Comparison of ENCODE assay signal across 1 cellular context in genomic region chr10:84139126-84140035, GRCh38.
TF ChIP-seq lines count a peak whose summit lies in the region.

A gene with protein sequence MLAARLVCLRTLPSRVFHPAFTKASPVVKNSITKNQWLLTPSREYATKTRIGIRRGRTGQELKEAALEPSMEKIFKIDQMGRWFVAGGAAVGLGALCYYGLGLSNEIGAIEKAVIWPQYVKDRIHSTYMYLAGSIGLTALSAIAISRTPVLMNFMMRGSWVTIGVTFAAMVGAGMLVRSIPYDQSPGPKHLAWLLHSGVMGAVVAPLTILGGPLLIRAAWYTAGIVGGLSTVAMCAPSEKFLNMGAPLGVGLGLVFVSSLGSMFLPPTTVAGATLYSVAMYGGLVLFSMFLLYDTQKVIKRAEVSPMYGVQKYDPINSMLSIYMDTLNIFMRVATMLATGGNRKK (plus strand): TSS chr10:84139509. CDS start chr10:84141501, 1,992 bp downstream.

TF ChIP-seq in HepG2, 621 proteins besides CTCF, POLR2A, EP300 and RAD21 (continued from another document and continues in another):
- TF ChIP-seq KIAA2018 (CRISPR knock-in tag; IDR thresholded peaks at IDR 0.05; ENCODE audit: borderline replicate concordance), result no peak
- peak; percentile 50; the same call in 1 of the 2 replicates for TF ChIP-seq MEIS2 (CRISPR knock-in tag; IDR thresholded peaks at IDR 0.05)
- no peak for TF ChIP-seq ZFP36 (IDR thresholded peaks at IDR 0.05; ENCODE audit: borderline replicate concordance, low read depth, low read length, partially characterized antibody)
- no peak for TF ChIP-seq NR3C1 (CRISPR knock-in tag; IDR thresholded peaks at IDR 0.05)
- no peak for TF ChIP-seq TIGD3 (CRISPR knock-in tag; IDR thresholded peaks at IDR 0.05; ENCODE audit: borderline replicate concordance)
- no peak; the same call in 1 of the 2 replicates for TF ChIP-seq ZNF451 (CRISPR knock-in tag; IDR thresholded peaks at IDR 0.05)
- peak; percentile 81; the same call in 1 of the 2 replicates for TF ChIP-seq ZNF160 (CRISPR knock-in tag; IDR thresholded peaks at IDR 0.05)
- no peak for TF ChIP-seq MLLT10 (CRISPR knock-in tag; IDR thresholded peaks at IDR 0.05)
- TF ChIP-seq, protein P1, sequence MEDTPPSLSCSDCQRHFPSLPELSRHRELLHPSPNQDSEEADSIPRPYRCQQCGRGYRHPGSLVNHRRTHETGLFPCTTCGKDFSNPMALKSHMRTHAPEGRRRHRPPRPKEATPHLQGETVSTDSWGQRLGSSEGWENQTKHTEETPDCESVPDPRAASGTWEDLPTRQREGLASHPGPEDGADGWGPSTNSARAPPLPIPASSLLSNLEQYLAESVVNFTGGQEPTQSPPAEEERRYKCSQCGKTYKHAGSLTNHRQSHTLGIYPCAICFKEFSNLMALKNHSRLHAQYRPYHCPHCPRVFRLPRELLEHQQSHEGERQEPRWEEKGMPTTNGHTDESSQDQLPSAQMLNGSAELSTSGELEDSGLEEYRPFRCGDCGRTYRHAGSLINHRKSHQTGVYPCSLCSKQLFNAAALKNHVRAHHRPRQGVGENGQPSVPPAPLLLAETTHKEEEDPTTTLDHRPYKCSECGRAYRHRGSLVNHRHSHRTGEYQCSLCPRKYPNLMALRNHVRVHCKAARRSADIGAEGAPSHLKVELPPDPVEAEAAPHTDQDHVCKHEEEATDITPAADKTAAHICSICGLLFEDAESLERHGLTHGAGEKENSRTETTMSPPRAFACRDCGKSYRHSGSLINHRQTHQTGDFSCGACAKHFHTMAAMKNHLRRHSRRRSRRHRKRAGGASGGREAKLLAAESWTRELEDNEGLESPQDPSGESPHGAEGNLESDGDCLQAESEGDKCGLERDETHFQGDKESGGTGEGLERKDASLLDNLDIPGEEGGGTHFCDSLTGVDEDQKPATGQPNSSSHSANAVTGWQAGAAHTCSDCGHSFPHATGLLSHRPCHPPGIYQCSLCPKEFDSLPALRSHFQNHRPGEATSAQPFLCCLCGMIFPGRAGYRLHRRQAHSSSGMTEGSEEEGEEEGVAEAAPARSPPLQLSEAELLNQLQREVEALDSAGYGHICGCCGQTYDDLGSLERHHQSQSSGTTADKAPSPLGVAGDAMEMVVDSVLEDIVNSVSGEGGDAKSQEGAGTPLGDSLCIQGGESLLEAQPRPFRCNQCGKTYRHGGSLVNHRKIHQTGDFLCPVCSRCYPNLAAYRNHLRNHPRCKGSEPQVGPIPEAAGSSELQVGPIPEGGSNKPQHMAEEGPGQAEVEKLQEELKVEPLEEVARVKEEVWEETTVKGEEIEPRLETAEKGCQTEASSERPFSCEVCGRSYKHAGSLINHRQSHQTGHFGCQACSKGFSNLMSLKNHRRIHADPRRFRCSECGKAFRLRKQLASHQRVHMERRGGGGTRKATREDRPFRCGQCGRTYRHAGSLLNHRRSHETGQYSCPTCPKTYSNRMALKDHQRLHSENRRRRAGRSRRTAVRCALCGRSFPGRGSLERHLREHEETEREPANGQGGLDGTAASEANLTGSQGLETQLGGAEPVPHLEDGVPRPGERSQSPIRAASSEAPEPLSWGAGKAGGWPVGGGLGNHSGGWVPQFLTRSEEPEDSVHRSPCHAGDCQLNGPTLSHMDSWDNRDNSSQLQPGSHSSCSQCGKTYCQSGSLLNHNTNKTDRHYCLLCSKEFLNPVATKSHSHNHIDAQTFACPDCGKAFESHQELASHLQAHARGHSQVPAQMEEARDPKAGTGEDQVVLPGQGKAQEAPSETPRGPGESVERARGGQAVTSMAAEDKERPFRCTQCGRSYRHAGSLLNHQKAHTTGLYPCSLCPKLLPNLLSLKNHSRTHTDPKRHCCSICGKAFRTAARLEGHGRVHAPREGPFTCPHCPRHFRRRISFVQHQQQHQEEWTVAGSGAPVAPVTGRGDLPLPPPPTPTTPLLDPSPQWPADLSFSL (CRISPR knock-in tag; IDR thresholded peaks at IDR 0.05), result no peak
- TF ChIP-seq YEATS4 (CRISPR knock-in tag; IDR thresholded peaks at IDR 0.05; ENCODE audit: borderline replicate concordance), result peak; percentile 84
- TF ChIP-seq TRIM22 (IDR thresholded peaks at IDR 0.05), result no peak
- TF ChIP-seq TFDP1 (CRISPR knock-in tag; IDR thresholded peaks at IDR 0.05; ENCODE audit: borderline replicate concordance), result peak; percentile 34; the same call in 1 of the 2 replicates
- no peak for TF ChIP-seq REXO4 (CRISPR knock-in tag; IDR thresholded peaks at IDR 0.05; ENCODE audit: borderline replicate concordance)
- TF ChIP-seq REPIN1 (CRISPR knock-in tag; IDR thresholded peaks at IDR 0.05; ENCODE audit: borderline replicate concordance, low read depth), result peak; percentile 89
- TF ChIP-seq JARID2 (CRISPR knock-in tag; IDR thresholded peaks at IDR 0.05; ENCODE audit: insufficient replicate concordance), result no peak
- TF ChIP-seq ZNF101 (CRISPR knock-in tag; IDR thresholded peaks at IDR 0.05; ENCODE audit: borderline replicate concordance, low read depth), result no peak
- TF ChIP-seq, protein P2, sequence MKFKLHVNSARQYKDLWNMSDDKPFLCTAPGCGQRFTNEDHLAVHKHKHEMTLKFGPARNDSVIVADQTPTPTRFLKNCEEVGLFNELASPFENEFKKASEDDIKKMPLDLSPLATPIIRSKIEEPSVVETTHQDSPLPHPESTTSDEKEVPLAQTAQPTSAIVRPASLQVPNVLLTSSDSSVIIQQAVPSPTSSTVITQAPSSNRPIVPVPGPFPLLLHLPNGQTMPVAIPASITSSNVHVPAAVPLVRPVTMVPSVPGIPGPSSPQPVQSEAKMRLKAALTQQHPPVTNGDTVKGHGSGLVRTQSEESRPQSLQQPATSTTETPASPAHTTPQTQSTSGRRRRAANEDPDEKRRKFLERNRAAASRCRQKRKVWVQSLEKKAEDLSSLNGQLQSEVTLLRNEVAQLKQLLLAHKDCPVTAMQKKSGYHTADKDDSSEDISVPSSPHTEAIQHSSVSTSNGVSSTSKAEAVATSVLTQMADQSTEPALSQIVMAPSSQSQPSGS (CRISPR knock-in tag; IDR thresholded peaks at IDR 0.05), result 0 out of 2 replicates have a peak, but pooled peaks have one; percentile 54
- TF ChIP-seq ZNF350 (CRISPR knock-in tag; IDR thresholded peaks at IDR 0.05; ENCODE audit: borderline replicate concordance, low read depth), result peak; percentile 92
- TF ChIP-seq TSC22D2 (CRISPR knock-in tag; IDR thresholded peaks at IDR 0.05; ENCODE audit: borderline replicate concordance), result 0 out of 2 replicates have a peak, but pooled peaks have one; percentile 35
- TF ChIP-seq ZNF558 (CRISPR knock-in tag; IDR thresholded peaks at IDR 0.05; ENCODE audit: borderline replicate concordance), result no peak
- TF ChIP-seq ZSCAN21 (CRISPR knock-in tag; IDR thresholded peaks at IDR 0.05; ENCODE audit: borderline replicate concordance), result peak; percentile 41; the same call in 1 of the 2 replicates
- no peak for TF ChIP-seq JUNB (CRISPR knock-in tag; IDR thresholded peaks at IDR 0.05; ENCODE audit: borderline replicate concordance)
- TF ChIP-seq ZNF773 (CRISPR knock-in tag; IDR thresholded peaks at IDR 0.05; ENCODE audit: borderline replicate concordance), result 0 out of 2 replicates have a peak, but pooled peaks have one; percentile 55
- no peak for TF ChIP-seq PAF1 (CRISPR knock-in tag; IDR thresholded peaks at IDR 0.05)
- TF ChIP-seq BCL3 (CRISPR knock-in tag; IDR thresholded peaks at IDR 0.05), result peak; percentile 43; the same call in 1 of the 2 replicates
